Comparison of ENCODE assay signal across 1 cellular context in the genomic region with DNA sequence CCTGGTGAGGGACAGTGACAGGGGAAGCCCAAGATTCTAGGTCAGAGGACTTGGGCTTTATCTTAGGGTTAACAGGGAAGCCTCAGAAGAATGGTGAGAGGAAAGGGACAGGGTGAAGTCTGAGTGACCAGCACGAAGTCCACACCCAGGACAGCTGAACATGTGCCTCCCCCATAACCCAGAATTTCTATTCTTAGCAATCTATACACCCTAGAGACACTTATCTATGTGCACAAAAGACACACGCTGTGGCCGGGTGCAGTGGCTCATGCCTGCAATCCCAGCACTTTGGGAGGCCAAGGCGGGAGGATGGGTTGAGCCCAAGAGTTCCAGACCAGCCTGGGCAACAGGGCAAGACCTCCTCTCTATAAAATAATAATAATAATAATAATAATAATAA.
TF ChIP-seq lines count a peak whose summit lies in the region.

No MANE protein-coding gene starts in this region.

TF ChIP-seq in K562, 482 proteins besides CTCF, POLR2A, EP300 and RAD21 (continued from another document and continues in another):
- TF ChIP-seq SRSF1 (IDR thresholded peaks at IDR 0.05; ENCODE audit: low read depth, low read length) = no peak
- TF ChIP-seq, protein P1, sequence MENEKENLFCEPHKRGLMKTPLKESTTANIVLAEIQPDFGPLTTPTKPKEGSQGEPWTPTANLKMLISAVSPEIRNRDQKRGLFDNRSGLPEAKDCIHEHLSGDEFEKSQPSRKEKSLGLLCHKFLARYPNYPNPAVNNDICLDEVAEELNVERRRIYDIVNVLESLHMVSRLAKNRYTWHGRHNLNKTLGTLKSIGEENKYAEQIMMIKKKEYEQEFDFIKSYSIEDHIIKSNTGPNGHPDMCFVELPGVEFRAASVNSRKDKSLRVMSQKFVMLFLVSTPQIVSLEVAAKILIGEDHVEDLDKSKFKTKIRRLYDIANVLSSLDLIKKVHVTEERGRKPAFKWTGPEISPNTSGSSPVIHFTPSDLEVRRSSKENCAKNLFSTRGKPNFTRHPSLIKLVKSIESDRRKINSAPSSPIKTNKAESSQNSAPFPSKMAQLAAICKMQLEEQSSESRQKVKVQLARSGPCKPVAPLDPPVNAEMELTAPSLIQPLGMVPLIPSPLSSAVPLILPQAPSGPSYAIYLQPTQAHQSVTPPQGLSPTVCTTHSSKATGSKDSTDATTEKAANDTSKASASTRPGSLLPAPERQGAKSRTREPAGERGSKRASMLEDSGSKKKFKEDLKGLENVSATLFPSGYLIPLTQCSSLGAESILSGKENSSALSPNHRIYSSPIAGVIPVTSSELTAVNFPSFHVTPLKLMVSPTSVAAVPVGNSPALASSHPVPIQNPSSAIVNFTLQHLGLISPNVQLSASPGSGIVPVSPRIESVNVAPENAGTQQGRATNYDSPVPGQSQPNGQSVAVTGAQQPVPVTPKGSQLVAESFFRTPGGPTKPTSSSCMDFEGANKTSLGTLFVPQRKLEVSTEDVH (IDR thresholded peaks at IDR 0.05; ENCODE audit: low read depth, partially characterized antibody) = no peak
- TF ChIP-seq, protein P2, sequence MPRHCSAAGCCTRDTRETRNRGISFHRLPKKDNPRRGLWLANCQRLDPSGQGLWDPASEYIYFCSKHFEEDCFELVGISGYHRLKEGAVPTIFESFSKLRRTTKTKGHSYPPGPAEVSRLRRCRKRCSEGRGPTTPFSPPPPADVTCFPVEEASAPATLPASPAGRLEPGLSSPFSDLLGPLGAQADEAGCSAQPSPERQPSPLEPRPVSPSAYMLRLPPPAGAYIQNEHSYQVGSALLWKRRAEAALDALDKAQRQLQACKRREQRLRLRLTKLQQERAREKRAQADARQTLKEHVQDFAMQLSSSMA (CRISPR knock-in tag; IDR thresholded peaks at IDR 0.05) = no peak
- TF ChIP-seq, protein P3, sequence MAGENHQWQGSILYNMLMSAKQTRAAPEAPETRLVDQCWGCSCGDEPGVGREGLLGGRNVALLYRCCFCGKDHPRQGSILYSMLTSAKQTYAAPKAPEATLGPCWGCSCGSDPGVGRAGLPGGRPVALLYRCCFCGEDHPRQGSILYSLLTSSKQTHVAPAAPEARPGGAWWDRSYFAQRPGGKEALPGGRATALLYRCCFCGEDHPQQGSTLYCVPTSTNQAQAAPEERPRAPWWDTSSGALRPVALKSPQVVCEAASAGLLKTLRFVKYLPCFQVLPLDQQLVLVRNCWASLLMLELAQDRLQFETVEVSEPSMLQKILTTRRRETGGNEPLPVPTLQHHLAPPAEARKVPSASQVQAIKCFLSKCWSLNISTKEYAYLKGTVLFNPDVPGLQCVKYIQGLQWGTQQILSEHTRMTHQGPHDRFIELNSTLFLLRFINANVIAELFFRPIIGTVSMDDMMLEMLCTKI (IDR thresholded peaks at IDR 0.05; ENCODE audit: partially characterized antibody) = no peak
- no peak for TF ChIP-seq ZNF23 (CRISPR knock-in tag; IDR thresholded peaks at IDR 0.05)
- no peak for TF ChIP-seq KDM5B (IDR thresholded peaks at IDR 0.05; ENCODE audit: insufficient replicate concordance, low read depth, low read length)
- TF ChIP-seq, protein P4, sequence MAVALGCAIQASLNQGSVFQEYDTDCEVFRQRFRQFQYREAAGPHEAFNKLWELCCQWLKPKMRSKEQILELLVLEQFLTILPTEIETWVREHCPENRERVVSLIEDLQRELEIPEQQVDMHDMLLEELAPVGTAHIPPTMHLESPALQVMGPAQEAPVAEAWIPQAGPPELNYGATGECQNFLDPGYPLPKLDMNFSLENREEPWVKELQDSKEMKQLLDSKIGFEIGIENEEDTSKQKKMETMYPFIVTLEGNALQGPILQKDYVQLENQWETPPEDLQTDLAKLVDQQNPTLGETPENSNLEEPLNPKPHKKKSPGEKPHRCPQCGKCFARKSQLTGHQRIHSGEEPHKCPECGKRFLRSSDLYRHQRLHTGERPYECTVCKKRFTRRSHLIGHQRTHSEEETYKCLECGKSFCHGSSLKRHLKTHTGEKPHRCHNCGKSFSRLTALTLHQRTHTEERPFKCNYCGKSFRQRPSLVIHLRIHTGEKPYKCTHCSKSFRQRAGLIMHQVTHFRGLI (CRISPR knock-in tag; IDR thresholded peaks at IDR 0.05) = no peak
- no peak for TF ChIP-seq HLTF (IDR thresholded peaks at IDR 0.05)
- TF ChIP-seq ZKSCAN1 (IDR thresholded peaks at IDR 0.05; ENCODE audit: low read depth, low read length) = no peak
- no peak for TF ChIP-seq ZNF445 (CRISPR knock-in tag; IDR thresholded peaks at IDR 0.05; ENCODE audit: low read depth)
- TF ChIP-seq, protein P5, sequence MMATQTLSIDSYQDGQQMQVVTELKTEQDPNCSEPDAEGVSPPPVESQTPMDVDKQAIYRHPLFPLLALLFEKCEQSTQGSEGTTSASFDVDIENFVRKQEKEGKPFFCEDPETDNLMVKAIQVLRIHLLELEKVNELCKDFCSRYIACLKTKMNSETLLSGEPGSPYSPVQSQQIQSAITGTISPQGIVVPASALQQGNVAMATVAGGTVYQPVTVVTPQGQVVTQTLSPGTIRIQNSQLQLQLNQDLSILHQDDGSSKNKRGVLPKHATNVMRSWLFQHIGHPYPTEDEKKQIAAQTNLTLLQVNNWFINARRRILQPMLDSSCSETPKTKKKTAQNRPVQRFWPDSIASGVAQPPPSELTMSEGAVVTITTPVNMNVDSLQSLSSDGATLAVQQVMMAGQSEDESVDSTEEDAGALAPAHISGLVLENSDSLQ (IDR thresholded peaks at IDR 0.05) = peak; percentile 30; the same call in 1 of the 2 replicates
- TF ChIP-seq FOXP1 (CRISPR knock-in tag; IDR thresholded peaks at IDR 0.05) = no peak
- TF ChIP-seq MIER1 (IDR thresholded peaks at IDR 0.05; ENCODE audit: low read depth) = no peak
- TF ChIP-seq GATAD2B (IDR thresholded peaks at IDR 0.05; ENCODE audit: borderline replicate concordance) = no peak
- no peak for TF ChIP-seq SMAD4 (CRISPR knock-in tag; conservative IDR thresholded peaks at IDR 0.05)
- no peak for TF ChIP-seq ELF1 (tag; IDR thresholded peaks at IDR 0.05)
- TF ChIP-seq, protein P6, sequence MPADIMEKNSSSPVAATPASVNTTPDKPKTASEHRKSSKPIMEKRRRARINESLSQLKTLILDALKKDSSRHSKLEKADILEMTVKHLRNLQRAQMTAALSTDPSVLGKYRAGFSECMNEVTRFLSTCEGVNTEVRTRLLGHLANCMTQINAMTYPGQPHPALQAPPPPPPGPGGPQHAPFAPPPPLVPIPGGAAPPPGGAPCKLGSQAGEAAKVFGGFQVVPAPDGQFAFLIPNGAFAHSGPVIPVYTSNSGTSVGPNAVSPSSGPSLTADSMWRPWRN (IDR thresholded peaks at IDR 0.05; ENCODE audit: low read depth) = no peak
- TF ChIP-seq ZNF263 (CRISPR knock-in tag; IDR thresholded peaks at IDR 0.05; ENCODE audit: borderline replicate concordance) = no peak
- TF ChIP-seq ZNF764 (CRISPR knock-in tag; IDR thresholded peaks at IDR 0.05; ENCODE audit: low read depth) = no peak
- no peak for TF ChIP-seq ASH1L (IDR thresholded peaks at IDR 0.05; ENCODE audit: borderline replicate concordance, low read depth, partially characterized antibody)
- TF ChIP-seq, protein P7, sequence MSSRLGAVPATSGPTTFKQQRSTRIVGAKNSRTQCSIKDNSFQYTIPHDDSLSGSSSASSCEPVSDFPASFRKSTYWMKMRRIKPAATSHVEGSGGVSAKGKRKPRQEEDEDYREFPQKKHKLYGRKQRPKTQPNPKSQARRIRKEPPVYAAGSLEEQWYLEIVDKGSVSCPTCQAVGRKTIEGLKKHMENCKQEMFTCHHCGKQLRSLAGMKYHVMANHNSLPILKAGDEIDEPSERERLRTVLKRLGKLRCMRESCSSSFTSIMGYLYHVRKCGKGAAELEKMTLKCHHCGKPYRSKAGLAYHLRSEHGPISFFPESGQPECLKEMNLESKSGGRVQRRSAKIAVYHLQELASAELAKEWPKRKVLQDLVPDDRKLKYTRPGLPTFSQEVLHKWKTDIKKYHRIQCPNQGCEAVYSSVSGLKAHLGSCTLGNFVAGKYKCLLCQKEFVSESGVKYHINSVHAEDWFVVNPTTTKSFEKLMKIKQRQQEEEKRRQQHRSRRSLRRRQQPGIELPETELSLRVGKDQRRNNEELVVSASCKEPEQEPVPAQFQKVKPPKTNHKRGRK (tag; IDR thresholded peaks at IDR 0.05) = no peak
- no peak for TF ChIP-seq ZNF217 (CRISPR knock-in tag; IDR thresholded peaks at IDR 0.05)
- TF ChIP-seq ETV5 (CRISPR knock-in tag; IDR thresholded peaks at IDR 0.05; ENCODE audit: low read depth) = no peak
- TF ChIP-seq, protein P8, sequence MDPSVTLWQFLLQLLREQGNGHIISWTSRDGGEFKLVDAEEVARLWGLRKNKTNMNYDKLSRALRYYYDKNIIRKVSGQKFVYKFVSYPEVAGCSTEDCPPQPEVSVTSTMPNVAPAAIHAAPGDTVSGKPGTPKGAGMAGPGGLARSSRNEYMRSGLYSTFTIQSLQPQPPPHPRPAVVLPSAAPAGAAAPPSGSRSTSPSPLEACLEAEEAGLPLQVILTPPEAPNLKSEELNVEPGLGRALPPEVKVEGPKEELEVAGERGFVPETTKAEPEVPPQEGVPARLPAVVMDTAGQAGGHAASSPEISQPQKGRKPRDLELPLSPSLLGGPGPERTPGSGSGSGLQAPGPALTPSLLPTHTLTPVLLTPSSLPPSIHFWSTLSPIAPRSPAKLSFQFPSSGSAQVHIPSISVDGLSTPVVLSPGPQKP (CRISPR knock-in tag; IDR thresholded peaks at IDR 0.05) = no peak
- no peak for TF ChIP-seq CBFB (CRISPR knock-in tag; IDR thresholded peaks at IDR 0.05)
- no peak for TF ChIP-seq ARNT (IDR thresholded peaks at IDR 0.05)
- TF ChIP-seq BACH1 (tag; IDR thresholded peaks at IDR 0.05) = no peak
- TF ChIP-seq ZNF785 (CRISPR knock-in tag; IDR thresholded peaks at IDR 0.05) = no peak
- TF ChIP-seq, protein P9, sequence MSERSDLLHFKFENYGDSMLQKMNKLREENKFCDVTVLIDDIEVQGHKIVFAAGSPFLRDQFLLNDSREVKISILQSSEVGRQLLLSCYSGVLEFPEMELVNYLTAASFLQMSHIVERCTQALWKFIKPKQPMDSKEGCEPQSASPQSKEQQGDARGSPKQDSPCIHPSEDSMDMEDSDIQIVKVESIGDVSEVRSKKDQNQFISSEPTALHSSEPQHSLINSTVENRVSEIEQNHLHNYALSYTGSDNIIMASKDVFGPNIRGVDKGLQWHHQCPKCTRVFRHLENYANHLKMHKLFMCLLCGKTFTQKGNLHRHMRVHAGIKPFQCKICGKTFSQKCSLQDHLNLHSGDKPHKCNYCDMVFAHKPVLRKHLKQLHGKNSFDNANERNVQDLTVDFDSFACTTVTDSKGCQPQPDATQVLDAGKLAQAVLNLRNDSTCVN (CRISPR knock-in tag; IDR thresholded peaks at IDR 0.05) = no peak
- no peak for TF ChIP-seq NR4A1 (CRISPR knock-in tag; IDR thresholded peaks at IDR 0.05)
- TF ChIP-seq NR4A1 (tag; IDR thresholded peaks at IDR 0.05) = no peak
- no peak for TF ChIP-seq SIRT6 (IDR thresholded peaks at IDR 0.05; ENCODE audit: low read depth, low read length)
- TF ChIP-seq ZNF76 (CRISPR knock-in tag; IDR thresholded peaks at IDR 0.05; ENCODE audit: borderline replicate concordance) = no peak
- no peak for TF ChIP-seq CREBBP (IDR thresholded peaks at IDR 0.05; ENCODE audit: low read depth, low read length)
- no peak for TF ChIP-seq HOXB6 (CRISPR knock-in tag; IDR thresholded peaks at IDR 0.05; ENCODE audit: borderline replicate concordance)
- no peak for TF ChIP-seq SMARCA5 (IDR thresholded peaks at IDR 0.05)
- no peak for TF ChIP-seq MCM3 (IDR thresholded peaks at IDR 0.05)
- TF ChIP-seq, protein P10, sequence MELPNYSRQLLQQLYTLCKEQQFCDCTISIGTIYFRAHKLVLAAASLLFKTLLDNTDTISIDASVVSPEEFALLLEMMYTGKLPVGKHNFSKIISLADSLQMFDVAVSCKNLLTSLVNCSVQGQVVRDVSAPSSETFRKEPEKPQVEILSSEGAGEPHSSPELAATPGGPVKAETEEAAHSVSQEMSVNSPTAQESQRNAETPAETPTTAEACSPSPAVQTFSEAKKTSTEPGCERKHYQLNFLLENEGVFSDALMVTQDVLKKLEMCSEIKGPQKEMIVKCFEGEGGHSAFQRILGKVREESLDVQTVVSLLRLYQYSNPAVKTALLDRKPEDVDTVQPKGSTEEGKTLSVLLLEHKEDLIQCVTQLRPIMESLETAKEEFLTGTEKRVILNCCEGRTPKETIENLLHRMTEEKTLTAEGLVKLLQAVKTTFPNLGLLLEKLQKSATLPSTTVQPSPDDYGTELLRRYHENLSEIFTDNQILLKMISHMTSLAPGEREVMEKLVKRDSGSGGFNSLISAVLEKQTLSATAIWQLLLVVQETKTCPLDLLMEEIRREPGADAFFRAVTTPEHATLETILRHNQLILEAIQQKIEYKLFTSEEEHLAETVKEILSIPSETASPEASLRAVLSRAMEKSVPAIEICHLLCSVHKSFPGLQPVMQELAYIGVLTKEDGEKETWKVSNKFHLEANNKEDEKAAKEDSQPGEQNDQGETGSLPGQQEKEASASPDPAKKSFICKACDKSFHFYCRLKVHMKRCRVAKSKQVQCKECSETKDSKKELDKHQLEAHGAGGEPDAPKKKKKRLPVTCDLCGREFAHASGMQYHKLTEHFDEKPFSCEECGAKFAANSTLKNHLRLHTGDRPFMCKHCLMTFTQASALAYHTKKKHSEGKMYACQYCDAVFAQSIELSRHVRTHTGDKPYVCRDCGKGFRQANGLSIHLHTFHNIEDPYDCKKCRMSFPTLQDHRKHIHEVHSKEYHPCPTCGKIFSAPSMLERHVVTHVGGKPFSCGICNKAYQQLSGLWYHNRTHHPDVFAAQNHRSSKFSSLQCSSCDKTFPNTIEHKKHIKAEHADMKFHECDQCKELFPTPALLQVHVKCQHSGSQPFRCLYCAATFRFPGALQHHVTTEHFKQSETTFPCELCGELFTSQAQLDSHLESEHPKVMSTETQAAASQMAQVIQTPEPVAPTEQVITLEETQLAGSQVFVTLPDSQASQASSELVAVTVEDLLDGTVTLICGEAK (IDR thresholded peaks at IDR 0.05) = no peak
- TF ChIP-seq, protein P10 (CRISPR knock-in tag; IDR thresholded peaks at IDR 0.05) = no peak
- no peak for TF ChIP-seq TRIM24 (IDR thresholded peaks at IDR 0.05)
- no peak for TF ChIP-seq SMAD3 (CRISPR knock-in tag; conservative IDR thresholded peaks at IDR 0.05)
- no peak for TF ChIP-seq CREB1 (IDR thresholded peaks at IDR 0.05)
- no peak for TF ChIP-seq CREB1 (CRISPR knock-in tag; IDR thresholded peaks at IDR 0.05)
